Comparison of ENCODE assay signal across 9 cellular contexts in the genomic region with DNA sequence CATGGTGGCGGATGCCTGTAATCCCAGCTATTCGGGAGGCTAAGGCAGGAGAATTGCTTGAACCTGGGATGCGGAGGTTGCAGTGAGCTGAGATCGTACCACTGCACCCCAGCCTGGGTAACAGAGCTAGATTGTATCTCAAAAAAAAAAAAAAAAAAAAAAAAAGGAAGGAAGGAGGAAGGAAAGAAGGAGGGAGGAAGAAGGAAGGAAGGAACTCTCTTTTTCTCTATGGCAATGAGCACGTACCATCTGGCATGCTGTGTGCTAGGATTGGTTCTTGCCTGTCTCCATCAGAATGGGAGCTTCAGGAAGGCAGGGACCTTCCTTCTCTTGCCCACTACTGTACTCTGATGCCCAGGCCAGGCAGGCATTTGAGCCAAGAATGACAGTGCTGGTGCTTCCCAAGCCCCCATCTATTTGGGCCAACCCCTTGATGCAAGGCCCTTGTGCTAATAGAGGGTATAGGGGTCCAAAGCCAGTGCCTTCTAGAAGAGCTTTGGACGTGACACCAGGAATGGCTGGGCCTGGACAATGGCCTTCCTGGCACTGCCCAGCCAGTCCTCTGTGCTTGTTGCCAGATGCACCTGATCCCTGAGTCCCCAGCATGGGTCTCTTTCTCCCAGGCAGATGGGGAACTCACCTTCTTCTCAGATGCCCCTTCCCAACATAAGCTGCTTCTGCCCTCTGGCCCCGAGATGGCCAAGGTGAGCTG. TPM values are rescaled to one million over a fixed set of nuclear protein-coding genes. Genes with fewer than 3 reads are reported as not detected.
A peak's percentile ranks its signal among the peaks of the same experiment; 100 is the strongest.
DNase-seq lines count a peak whose midpoint lies in the region; ATAC-seq and TF ChIP-seq lines count a peak whose summit lies in the region.
"Had no signal": no experiment of that assay in that cellular context is flagged by ENCODE, and none has a peak within 500 bp of the region (broad histone marks: within the 10 kb centered on the region; RNA-seq: fewer than 3 reads in every experiment).

No MANE protein-coding gene starts in this region.

- no peaks in the 10 kb centered on the region for H3K9me3 Mint-ChIP-seq in natural killer cell treated with Interleukin-12 subunit alpha and Interleukin-12 subunit beta and Interleukin-15 and Interleukin-18, amount 100 ng/mL, for 72 hours
- H3K9me3 Mint-ChIP-seq in natural killer cell: no peaks in the 10 kb centered on the region
- H3K9me3 Mint-ChIP-seq in central memory CD8-positive, alpha-beta T cell: no peaks in the 10 kb centered on the region
- H3K9me3 Mint-ChIP-seq: CD4-positive, CD25-positive, alpha-beta regulatory T cell had no signal

- intact Hi-C loops in natural killer cell (cut with micrococcal nuclease): no loop called here

- no peaks in the 10 kb centered on the region for H3K4me1 Mint-ChIP-seq in natural killer cell treated with Interleukin-12 subunit alpha and Interleukin-12 subunit beta and Interleukin-15 and Interleukin-18, amount 100 ng/mL, for 72 hours (ENCODE audit: low read depth in 2 of 2)
- no peaks in the 10 kb centered on the region for H3K4me1 Mint-ChIP-seq in natural killer cell
- no peaks in the 10 kb centered on the region for H3K4me1 Mint-ChIP-seq in central memory CD8-positive, alpha-beta T cell
- H3K4me1 Mint-ChIP-seq: CD4-positive, CD25-positive, alpha-beta regulatory T cell had no signal

- H3K27ac Mint-ChIP-seq in natural killer cell treated with Interleukin-12 subunit alpha and Interleukin-12 subunit beta and Interleukin-15 and Interleukin-18, amount 100 ng/mL, for 72 hours: no peak overlapping the region
- H3K27ac Mint-ChIP-seq in natural killer cell: no peak overlapping the region
- H3K27ac Mint-ChIP-seq in central memory CD8-positive, alpha-beta T cell (ENCODE audit: low read depth): peak overlapping the region; percentile 67

- H3K4me3 Mint-ChIP-seq in natural killer cell treated with Interleukin-12 subunit alpha and Interleukin-12 subunit beta and Interleukin-15 and Interleukin-18, amount 100 ng/mL, for 72 hours: no peak overlapping the region
- no peak overlapping the region for H3K4me3 Mint-ChIP-seq in natural killer cell
- H3K4me3 Mint-ChIP-seq in central memory CD8-positive, alpha-beta T cell: no peak overlapping the region
- H3K4me3 Mint-ChIP-seq: CD4-positive, CD25-positive, alpha-beta regulatory T cell had no signal

- no peaks in the 10 kb centered on the region for H3K27me3 Mint-ChIP-seq in natural killer cell treated with Interleukin-12 subunit alpha and Interleukin-12 subunit beta and Interleukin-15 and Interleukin-18, amount 100 ng/mL, for 72 hours
- H3K27me3 Mint-ChIP-seq in natural killer cell (ENCODE audit: low read depth in 2 of 2): no peaks in the 10 kb centered on the region
- H3K27me3 Mint-ChIP-seq in central memory CD8-positive, alpha-beta T cell: no peaks in the 10 kb centered on the region
- H3K27me3 Mint-ChIP-seq: CD4-positive, CD25-positive, alpha-beta regulatory T cell had no signal

- ATAC-seq in natural killer cell treated with Interleukin-12 subunit alpha and Interleukin-12 subunit beta and Interleukin-15 and Interleukin-18, amount 100 ng/mL, for 72 hours: peak in 1 of 2 donors; percentile 28
- ATAC-seq in natural killer cell: no peak
- no peak for ATAC-seq in central memory CD8-positive, alpha-beta T cell (replicated peaks; ENCODE audit: extremely low read depth, poor library complexity, severe bottlenecking)

- H3K36me3 Mint-ChIP-seq in natural killer cell treated with Interleukin-12 subunit alpha and Interleukin-12 subunit beta and Interleukin-15 and Interleukin-18, amount 100 ng/mL, for 72 hours: no peaks in the 10 kb centered on the region
- no peaks in the 10 kb centered on the region for H3K36me3 Mint-ChIP-seq in natural killer cell
- H3K36me3 Mint-ChIP-seq in central memory CD8-positive, alpha-beta T cell (ENCODE audit: insufficient read depth): peaks cover 1% of the 10 kb centered on the region

- peak; percentile 50 for DNase-seq in natural killer cell treated with Interleukin-12 subunit alpha and Interleukin-12 subunit beta and Interleukin-15 and Interleukin-18, amount 100 ng/mL, for 72 hours (ENCODE audit: low spot score)
- DNase-seq in natural killer cell (no peak), kidney glomerular epithelial cell (lab: John Stamatoyannopoulos, UW) (no peak), DMS153 (lab: John Stamatoyannopoulos, UW) (no peak)
- DNase-seq in central memory CD8-positive, alpha-beta T cell (ENCODE audit: low spot score in 2 of 2): no peak
- DNase-seq: 8988T; AML-193; CD4-positive, CD25-positive, alpha-beta regulatory T cell; HCEC 1CT had no signal

- TF ChIP-seq CTCF in natural killer cell (IDR thresholded peaks at IDR 0.05): no peak

RNA-seq across cellular contexts. Expression of gene DGCR8, which starts 10.6 kb away (rescaled TPM):
- total RNA-seq in natural killer cell treated with Interleukin-12 subunit alpha and Interleukin-12 subunit beta and Interleukin-15 and Interleukin-18, amount 100 ng/mL, for 72 hours: 10 to 100 TPM; 60.1 to 89.5 TPM
- total RNA-seq in natural killer cell: 10 to 100 TPM; 45.3 to 64.7 (median 64.0) TPM

RNA-seq across cellular contexts. Expression of gene RANBP1, which starts 46.4 kb away (rescaled TPM):
- total RNA-seq in natural killer cell treated with Interleukin-12 subunit alpha and Interleukin-12 subunit beta and Interleukin-15 and Interleukin-18, amount 100 ng/mL, for 72 hours: 100 to 1,000 TPM; 236 to 499 TPM
- 10 to 100 TPM; 54.0 to 61.0 (median 56.3) TPM for total RNA-seq in natural killer cell

RNA-seq across cellular contexts. Expression of gene TRMT2A, which starts 47.5 kb away (rescaled TPM):
- total RNA-seq in natural killer cell treated with Interleukin-12 subunit alpha and Interleukin-12 subunit beta and Interleukin-15 and Interleukin-18, amount 100 ng/mL, for 72 hours: 100 to 1,000 TPM; 107 to 166 TPM
- total RNA-seq in natural killer cell: 100 to 1,000 TPM in 1 of 3 donors, 10 to 100 TPM in 2; 86.4 to 104 (median 86.5) TPM

RNA-seq across cellular contexts. Expression of gene TANGO2, which starts 48.6 kb away (rescaled TPM):
- 10 to 100 TPM; 50.5 to 61.6 TPM for total RNA-seq in natural killer cell treated with Interleukin-12 subunit alpha and Interleukin-12 subunit beta and Interleukin-15 and Interleukin-18, amount 100 ng/mL, for 72 hours
- 10 to 100 TPM; 33.3 to 53.0 (median 46.2) TPM for total RNA-seq in natural killer cell

RNA-seq across cellular contexts. Expression of gene ARVCF, which starts 52.9 kb away (rescaled TPM):
- 1 to 10 TPM; 3.7 to 3.8 TPM for total RNA-seq in natural killer cell treated with Interleukin-12 subunit alpha and Interleukin-12 subunit beta and Interleukin-15 and Interleukin-18, amount 100 ng/mL, for 72 hours
- total RNA-seq in natural killer cell: 10 to 100 TPM; 37.8 to 62.0 (median 38.7) TPM
